ENCODE assay signal across 8 cellular contexts in the genomic region with DNA sequence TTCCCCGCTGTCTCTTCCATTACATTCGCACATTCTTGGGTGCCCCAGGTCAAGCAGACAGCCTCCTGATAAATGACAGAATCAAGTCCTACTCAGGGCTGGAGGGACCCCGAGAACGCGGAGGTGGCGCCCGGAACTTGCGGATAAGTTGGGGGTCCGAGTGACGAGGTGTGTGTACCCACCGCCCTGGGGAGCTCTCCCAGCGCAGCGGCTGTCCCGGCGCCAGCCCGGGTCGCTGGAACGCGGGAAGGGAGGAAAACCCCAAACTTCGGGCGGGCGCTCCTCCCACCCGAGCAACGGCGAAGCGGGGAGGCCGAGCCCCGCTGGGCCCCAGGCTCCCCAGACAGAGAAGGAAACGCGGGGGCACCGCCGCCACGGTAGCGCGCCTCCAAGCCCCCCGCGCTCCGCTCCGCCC. TPM values are rescaled to one million over a fixed set of nuclear protein-coding genes. Genes with fewer than 3 reads are reported as not detected.
DNase-seq lines count a peak whose midpoint lies in the region; ATAC-seq, FAIRE-seq and TF ChIP-seq lines count a peak whose summit lies in the region.

No MANE protein-coding gene starts in this region.

- H3K36me3 ChIP-seq in HUES6 (ENCODE audit: control insufficient read depth, insufficient read depth, low read length) (peaks cover 3% of the 10 kb centered on the region; the same call in 1 of the 2 replicates), GM12878 (ENCODE audit: control insufficient read depth in 2 of 2, insufficient read depth in 2 of 2, low read length in 1 of 2) (no peaks in the 10 kb centered on the region), upper lobe of left lung (no peaks in the 10 kb centered on the region)

- in situ Hi-C loops in GM12878 (cut with MboI) = no loop called here

- no TSS peak for BruUV-seq in GM12878 (replicated peaks; lab: Mats Ljungman, UMichigan)

- peak overlapping the region; percentile 88 for H3K4me3 ChIP-seq in HUES6 (ENCODE audit: low read depth, low read length)
- peak overlapping the region; percentile 99 for H3K4me3 ChIP-seq in GM12878
- peak overlapping the region; percentile 78 for H3K4me3 ChIP-seq in lower leg skin (ENCODE audit: low read depth, poor library complexity, severe bottlenecking)
- H3K4me3 ChIP-seq in upper lobe of left lung = peak overlapping the region; percentile 62 to 99 (median 74)

- CTCF ChIA-PET in GM12878 (lab: Yijun Ruan, JAX) = interaction anchor here (0.8 to 3.2 kb wide), 4 partner anchors 24 to 394 kb away, joined by 4 to 13 read pairs (median 6); a partner anchor contains a TSS

- ATAC-seq in GM12878 (peak; percentile 11), upper lobe of left lung (ENCODE audit: low FRiP score in 2 of 2) (peak in 1 of 2 donors; percentile 30), HG03095 (IDR thresholded peaks at IDR 0.05; ENCODE audit: unreplicated experiment) (no peak)

- peak overlapping the region; percentile 94 for H2AFZ ChIP-seq in GM12878 (ENCODE audit: control insufficient read depth, low read depth, low read length)

- H3K27me3 ChIP-seq in HUES6 (ENCODE audit: control insufficient read depth, insufficient read depth, low read length) (0 out of 2 replicates have a peak, but pooled peaks cover 5% of the 10 kb centered on the region), GM12878 (replicated peaks in 1 of 2; ENCODE audit: control insufficient read depth in 2 of 2, insufficient read depth in 2 of 2, low read length in 1 of 2) (no peaks in the 10 kb centered on the region), upper lobe of left lung (no peaks in the 10 kb centered on the region)

- TF ChIP-seq RAD21 in GM12878 (IDR thresholded peaks at IDR 0.05; ENCODE audit: insufficient read depth, low read depth, low read length) = no peak

- H3K4me1 ChIP-seq in HUES6 (ENCODE audit: control insufficient read depth, insufficient read depth, low read length) (peaks cover 21% of the 10 kb centered on the region), GM12878 (ENCODE audit: control insufficient read depth, insufficient read depth, low read length) (peaks cover 43% of the 10 kb centered on the region), upper lobe of left lung (peaks cover 14 to 29% (median 18%) of the 10 kb centered on the region in 4 donors)

- peaks cover 52% of the 10 kb centered on the region for H3K79me2 ChIP-seq in GM12878 (ENCODE audit: control insufficient read depth, insufficient read depth, low read length)

- DNase-seq in NCI-H1105 treated with DMSO at 0.1 percent for 48 hours (lab: John Stamatoyannopoulos, UW) (peak; percentile 15), NCI-H1105 (lab: John Stamatoyannopoulos, UW) (no peak), GM12878 (ENCODE audit: low read depth, low spot score) (no peak), lower leg skin (ENCODE audit: low spot score in 2 of 2) (peak; percentile 13 to 91), upper lobe of left lung (no peak), NCI-H2196 treated with DMSO at 0.1 percent for 48 hours (lab: John Stamatoyannopoulos, UW; ENCODE audit: unreplicated experiment) (no peak)

- H3K9ac ChIP-seq in HUES6 (ENCODE audit: low read length) (peak overlapping the region; percentile 92), GM12878 (ENCODE audit: control insufficient read depth, insufficient read depth, low read length) (peak overlapping the region; percentile 90)

- peak overlapping the region; percentile 84 for H3K4me2 ChIP-seq in GM12878 (ENCODE audit: control insufficient read depth, insufficient read depth)

- TF ChIP-seq POLR2A in GM12878 (IDR thresholded peaks at IDR 0.05; ENCODE audit: low read depth, low read length) (no peak), lower leg skin (IDR thresholded peaks at IDR 0.05) (no peak), upper lobe of left lung (IDR thresholded peaks at IDR 0.05) (no peak)

- FAIRE-seq in GM12878 (lab: Jason Lieb, UNC) = no peak

- WGBS in GM12878 (ENCODE audit: insufficient coverage, insufficient replicate concordance, low lambda C conversion rate, missing lambda C conversion rate) = under 1% methylated on average over 39 of the region's 39 CpGs
- 0% methylated on average over 15 to 19 of the region's 39 CpGs for WGBS in lower leg skin, 2 donors
- WGBS in upper lobe of left lung, 2 donors = 0 to 1% methylated on average over 18 to 23 of the region's 39 CpGs

- intact Hi-C loops in GM12878 (cut with micrococcal nuclease; ENCODE audit: unreplicated experiment) (loop anchor here (5.0 kb wide), 1 partner anchor 367 kb away; no protein-coding TSS in a partner anchor), lower leg skin (cut with DNase I; ENCODE audit: low total_unique reads) (no loop called here)

- SMC1A ChIA-PET in GM12878 (lab: Charles Lee; ENCODE audit: uncharacterized antibody, unreplicated experiment) = interaction anchor here (1.1 to 2.2 kb wide), 2 partner anchors 22 to 32 kb away, joined by 3 to 8 read pairs; no protein-coding TSS in a partner anchor

- H3K9me3 ChIP-seq in HUES6 (ENCODE audit: control insufficient read depth, insufficient read depth, low read depth, low read length) (peaks cover 9% of the 10 kb centered on the region; the same call in 1 of the 2 replicates), GM12878 (replicated peaks; ENCODE audit: control insufficient read depth, insufficient read depth, low read length) (no peaks in the 10 kb centered on the region), upper lobe of left lung (no peaks in the 10 kb centered on the region)

- TF ChIP-seq EP300 in GM12878 (IDR thresholded peaks at IDR 0.05; ENCODE audit: borderline replicate concordance in 1 of 2, control insufficient read depth in 1 of 2, low read depth in 2 of 2, low read length in 2 of 2) = 0 out of 4 replicates have a peak, but pooled peaks of 1 of the 2 experiments have one; percentile 18
- TF ChIP-seq EP300 in upper lobe of left lung (IDR thresholded peaks at IDR 0.05) = no peak

- POLR2A ChIA-PET in GM12878 (lab: Charles Lee) = interaction anchor here (0.9 to 2.2 kb wide), 2 partner anchors 48 to 375 kb away, joined by 3 to 8 read pairs; a partner anchor contains a TSS

- no peaks in the 10 kb centered on the region for H4K20me1 ChIP-seq in GM12878 (ENCODE audit: control insufficient read depth, insufficient read depth)

- RAD21 ChIA-PET in GM12878 (lab: Charles Lee; ENCODE audit: unreplicated experiment) = interaction anchor here (1.0 to 2.6 kb wide), 2 partner anchors 174 to 366 kb away, joined by 5 to 13 read pairs; no protein-coding TSS in a partner anchor

- TF ChIP-seq CTCF in GM12878 (IDR thresholded peaks at IDR 0.05 in 2 of 3, conservative IDR thresholded peaks at IDR 0.05 in 1 of 3; ENCODE audit: control insufficient read depth in 2 of 3, extremely low read depth in 1 of 3, insufficient read depth in 1 of 3, low read depth in 3 of 3, low read length in 3 of 3) (no peak), lower leg skin (IDR thresholded peaks at IDR 0.05) (no peak), upper lobe of left lung (IDR thresholded peaks at IDR 0.05) (no peak)

- H3K27ac ChIP-seq in HUES6 (ENCODE audit: low read depth, low read length) (peak overlapping the region; percentile 72), GM12878 (ENCODE audit: control insufficient read depth, insufficient read depth) (peak overlapping the region; percentile 90), upper lobe of left lung (peak overlapping the region; percentile 62 to 86 (median 78))

RNA-seq across cellular contexts. Expression of a gene that starts 0.6 kb away (rescaled TPM):
- 93.0 and 108 TPM in 2 replicates for total RNA-seq in GM12878 (2013; cell fraction: nucleolus; rRNA removed)
- 31.1 and 37.1 TPM in 2 replicates for total RNA-seq in GM12878 (2014; rRNA removed)
- 27.3 and 29.4 TPM in 2 replicates for total RNA-seq in GM12878 (2014; rRNA removed; fragmentation: Illumina TruSeq; extraction: Trizol)
- 63.5 and 63.7 TPM in 2 replicates for total RNA-seq in GM12878 (2021)
- 17.2 TPM for polyA plus RNA-seq in GM12878 (2011; ENCODE audit: low read depth)
- 21.0 and 53.8 TPM in 2 replicates for polyA plus RNA-seq in GM12878 (2011; rRNA removed)
- 68.3 and 86.8 TPM in 2 replicates for polyA plus RNA-seq in GM12878 (2011; cell fraction: cytosol; rRNA removed)
- polyA plus RNA-seq in GM12878 (2011; cell fraction: nucleus; rRNA removed) = 59.7 and 73.1 TPM in 2 replicates
- 30.2 and 31.2 TPM in 2 replicates for polyA plus RNA-seq in GM12878 (2012)
- polyA plus RNA-seq in GM12878 (2014; fragmentation: Illumina TruSeq; extraction: Trizol) = 40.5 and 52.1 TPM in 2 replicates
- 1 to 10 TPM in 1 of 2 experiments, under 1 TPM in 1; 0.74 to 1.4 TPM for polyA plus RNA-seq in GM12878 (2014; fragmentation: Nextera tagmentation; extraction: Ambion mirVana)
- 69.0 and 72.0 TPM in 2 replicates for polyA plus RNA-seq in GM12878 (2014; rRNA removed)
- 10 to 100 TPM; 16.3 to 19.6 TPM for polyA plus RNA-seq in GM12878 (2016; fragmentation: Nextera tagmentation; extraction: Ambion mirVana)
- polyA minus RNA-seq in GM12878 (2011; rRNA and poly(A)+ RNA removed) = 127 and 131 TPM in 2 replicates
- polyA minus RNA-seq in GM12878 (2011; cell fraction: cytosol; rRNA and poly(A)+ RNA removed) = 34.1 and 34.6 TPM in 2 replicates
- polyA minus RNA-seq in GM12878 (2011; cell fraction: nucleus; rRNA and poly(A)+ RNA removed) = 28.4 and 72.4 TPM in 2 replicates
- 10 to 100 TPM in 3 of 4 donors, 1 to 10 TPM in 1; 9.9 to 22.5 (median 15.1) TPM for total RNA-seq in lower leg skin
- 10 to 100 TPM; 19.4 to 48.3 (median 28.7) TPM for total RNA-seq in upper lobe of left lung

RNA-seq across cellular contexts. Expression of a gene that starts 23.8 kb away (rescaled TPM):
- 21.2 and 21.8 TPM in 2 replicates for total RNA-seq in GM12878 (2013; cell fraction: nucleolus; rRNA removed)
- total RNA-seq in GM12878 (2014; rRNA removed) (5.5 TPM in 2 replicates), GM12878 (2014; rRNA removed; fragmentation: Illumina TruSeq; extraction: Trizol) (10.3 and 10.4 TPM in 2 replicates), GM12878 (2021) (4.0 and 4.8 TPM in 2 replicates), lower leg skin (1 to 10 TPM; 2.6 to 9.3 (median 4.6) TPM), upper lobe of left lung (10 to 100 TPM in 2 of 6 donors, 1 to 10 TPM in 4; 3.6 to 33.7 (median 7.0) TPM)
- polyA plus RNA-seq in GM12878 (2011; ENCODE audit: low read depth) = 3.4 TPM
- polyA plus RNA-seq in GM12878 (2011; rRNA removed) (5.2 and 9.0 TPM in 2 replicates), GM12878 (2014; fragmentation: Illumina TruSeq; extraction: Trizol) (15.9 and 18.1 TPM in 2 replicates), GM12878 (2014; fragmentation: Nextera tagmentation; extraction: Ambion mirVana) (1 to 10 TPM; 1.7 to 4.0 TPM), GM12878 (2014; rRNA removed) (11.5 and 12.2 TPM in 2 replicates), GM12878 (2016; fragmentation: Nextera tagmentation; extraction: Ambion mirVana) (1 to 10 TPM; 3.6 to 4.9 TPM)
- polyA plus RNA-seq in GM12878 (2011; cell fraction: cytosol; rRNA removed) = 0.66 and 1.0 TPM in 2 replicates
- 8.3 and 14.5 TPM in 2 replicates for polyA plus RNA-seq in GM12878 (2011; cell fraction: nucleus; rRNA removed)
- polyA plus RNA-seq in GM12878 (2012) = 2.9 and 6.9 TPM in 2 replicates
- polyA minus RNA-seq in GM12878 (2011; rRNA and poly(A)+ RNA removed) = 0.98 and 1.6 TPM in 2 replicates
- polyA minus RNA-seq in GM12878 (2011; cell fraction: cytosol; rRNA and poly(A)+ RNA removed) = not detected in 2 replicates
- polyA minus RNA-seq in GM12878 (2011; cell fraction: nucleus; rRNA and poly(A)+ RNA removed) = 1.5 and 5.4 TPM in 2 replicates

RNA-seq across cellular contexts. Expression of a gene that starts 48.6 kb away (rescaled TPM):
- total RNA-seq in GM12878 (2013; cell fraction: nucleolus; rRNA removed) = 45.1 and 48.9 TPM in 2 replicates
- total RNA-seq in GM12878 (2014; rRNA removed) (27.0 and 29.0 TPM in 2 replicates), GM12878 (2014; rRNA removed; fragmentation: Illumina TruSeq; extraction: Trizol) (29.0 and 31.4 TPM in 2 replicates), GM12878 (2021) (34.1 and 36.4 TPM in 2 replicates), lower leg skin (10 to 100 TPM; 70.6 to 90.9 (median 82.4) TPM), upper lobe of left lung (10 to 100 TPM; 16.0 to 58.8 (median 36.9) TPM)
- polyA plus RNA-seq in GM12878 (2011; ENCODE audit: low read depth) = 7.7 TPM
- polyA plus RNA-seq in GM12878 (2011; rRNA removed) (49.4 and 61.1 TPM in 2 replicates), GM12878 (2014; fragmentation: Illumina TruSeq; extraction: Trizol) (20.2 and 24.7 TPM in 2 replicates), GM12878 (2014; fragmentation: Nextera tagmentation; extraction: Ambion mirVana) (1 to 10 TPM; 5.5 to 5.7 TPM), GM12878 (2014; rRNA removed) (12.2 and 16.3 TPM in 2 replicates), GM12878 (2016; fragmentation: Nextera tagmentation; extraction: Ambion mirVana) (10 to 100 TPM; 14.4 to 14.6 TPM)
- polyA plus RNA-seq in GM12878 (2011; cell fraction: cytosol; rRNA removed) = 34.1 and 36.7 TPM in 2 replicates
- polyA plus RNA-seq in GM12878 (2011; cell fraction: nucleus; rRNA removed) = 22.9 and 30.8 TPM in 2 replicates
- polyA plus RNA-seq in GM12878 (2012) = 12.4 and 13.7 TPM in 2 replicates
- polyA minus RNA-seq in GM12878 (2011; rRNA and poly(A)+ RNA removed) = 171 and 274 TPM in 2 replicates
- 61.7 and 81.0 TPM in 2 replicates for polyA minus RNA-seq in GM12878 (2011; cell fraction: cytosol; rRNA and poly(A)+ RNA removed)
- polyA minus RNA-seq in GM12878 (2011; cell fraction: nucleus; rRNA and poly(A)+ RNA removed) = 28.7 and 36.5 TPM in 2 replicates

Comparison
In these comparisons a context has a peak if more than half of its experiments do, and no peak if none do; other contexts are left out.
1. DNase-seq: peak in NCI-H1105 treated with DMSO at 0.1 percent for 48 hours (single experiment) and lower leg skin (2 of 2); none in NCI-H1105 (single experiment), GM12878 (single experiment), upper lobe of left lung (0 of 2) and NCI-H2196 treated with DMSO at 0.1 percent for 48 hours (single experiment).
2. Peak in every context shown above with its lines, with median percentiles within 50 percentile points of each other: H3K27ac ChIP-seq and H3K4me3 ChIP-seq.